Comparison of ENCODE assay signal across 12 cellular contexts in the genomic region with DNA sequence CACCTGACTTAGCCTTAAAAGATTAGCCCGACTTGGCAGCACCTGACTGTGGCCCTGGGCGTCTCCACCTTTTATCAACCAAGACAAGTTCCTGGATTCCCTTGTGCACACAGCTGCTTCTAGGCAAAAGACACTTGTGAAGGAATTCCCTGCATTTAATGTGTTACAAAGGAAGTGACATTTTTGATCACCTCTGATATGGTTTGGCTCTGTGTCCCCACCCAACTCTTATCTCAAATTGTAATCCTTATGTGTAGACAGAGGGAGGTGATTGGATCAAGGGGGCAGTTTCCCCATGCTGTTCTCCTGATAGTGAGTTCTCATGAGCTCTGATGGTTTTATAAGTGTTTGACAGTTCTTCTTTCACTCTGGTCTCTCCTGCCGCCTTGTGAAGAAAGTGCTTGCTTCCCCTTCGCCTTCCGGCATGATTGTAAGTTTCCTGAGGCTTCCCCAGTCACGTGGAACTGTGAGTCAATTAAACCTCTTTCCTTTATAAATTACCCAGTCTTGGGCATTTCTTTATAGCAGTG. TPM values are rescaled to one million over a fixed set of nuclear protein-coding genes. Genes with fewer than 3 reads are reported as not detected.
DNase-seq lines count a peak whose midpoint lies in the region; ATAC-seq and TF ChIP-seq lines count a peak whose summit lies in the region.
"Had no signal": no experiment of that assay in that cellular context is flagged by ENCODE, and none has a peak within 500 bp of the region (broad histone marks: within the 10 kb centered on the region; RNA-seq: fewer than 3 reads in every experiment).

No MANE protein-coding gene starts in this region.

- H3K4me3 Mint-ChIP-seq in activated naive CD8-positive, alpha-beta T cell treated with anti-CD3 and anti-CD28 coated beads, Interleukin-2, amount 10 ng/mL, durations not matched to agents 7 days and 5 days = peak overlapping the region; percentile 65
- H3K4me3 Mint-ChIP-seq in naive thymus-derived CD8-positive, alpha-beta T cell = peak overlapping the region; percentile 12 to 92 (median 65)

- POLR2A ChIA-PET in activated naive CD8-positive, alpha-beta T cell treated with anti-CD3 and anti-CD28 coated beads, Interleukin-2, amount 10 ng/mL, durations not matched to agents 7 days and 5 days (lab: Charles Lee) = interaction anchor here (0.8 to 2.2 kb wide), 2 partner anchors 32 to 99 kb away, joined by 4 to 8 read pairs; no protein-coding TSS in a partner anchor
- POLR2A ChIA-PET in naive thymus-derived CD8-positive, alpha-beta T cell (lab: Charles Lee) = interaction anchor here (0.8 to 2.8 kb wide), 2 partner anchors 33 to 40 kb away, joined by 3 to 24 read pairs; no protein-coding TSS in a partner anchor

- no peaks in the 10 kb centered on the region for H3K27me3 ChIP-seq in Loucy (ENCODE audit: insufficient read depth, low read length, poor library complexity, severe bottlenecking)

- DNase-seq in GDM1 (lab: John Stamatoyannopoulos, UW) (peak; percentile 54), glomerular visceral epithelial cell (ENCODE audit: extremely low spot score) (no peak), left cardiac atrium (no peak)
- no peak for DNase-seq in activated naive CD8-positive, alpha-beta T cell treated with anti-CD3 and anti-CD28 coated beads, Interleukin-2, amount 10 ng/mL, durations not matched to agents 7 days and 5 days
- DNase-seq in naive thymus-derived CD8-positive, alpha-beta T cell = peak in 1 of 10 donors; percentile 20
- DNase-seq: hippocampal formation, NCI-H2171 treated with DMSO at 0.1 percent for 48 hours, psoas muscle, T1000 had no signal

- no peaks in the 10 kb centered on the region for H3K9me3 ChIP-seq in Loucy (ENCODE audit: insufficient read depth, low read depth, low read length)
- H3K9me3 ChIP-seq: psoas muscle had no signal

- peaks cover 32% of the 10 kb centered on the region for H3K4me1 ChIP-seq in Loucy (ENCODE audit: insufficient read depth, low read length, poor library complexity, severe bottlenecking)

- H3K4me2 ChIP-seq in Loucy (ENCODE audit: low read depth, low read length, poor library complexity, severe bottlenecking) = peak overlapping the region; percentile 30

- no peak for ATAC-seq in activated naive CD8-positive, alpha-beta T cell treated with anti-CD3 and anti-CD28 coated beads, Interleukin-2, amount 10 ng/mL, durations not matched to agents 7 days and 5 days (ENCODE audit: low read depth)
- ATAC-seq in naive thymus-derived CD8-positive, alpha-beta T cell = no peak
- ATAC-seq in GM18511 (IDR thresholded peaks at IDR 0.05; ENCODE audit: unreplicated experiment) (no peak), GM21737 (IDR thresholded peaks at IDR 0.05; ENCODE audit: unreplicated experiment) (no peak), left cardiac atrium (no peak)
- ATAC-seq: psoas muscle had no signal

- H4K20me1 ChIP-seq in Loucy (ENCODE audit: insufficient read depth, low read length, poor library complexity, severe bottlenecking) = no peaks in the 10 kb centered on the region

- peaks cover 40% of the 10 kb centered on the region for H3K4me1 Mint-ChIP-seq in activated naive CD8-positive, alpha-beta T cell treated with anti-CD3 and anti-CD28 coated beads, Interleukin-2, amount 10 ng/mL, durations not matched to agents 7 days and 5 days
- H3K4me1 Mint-ChIP-seq in naive thymus-derived CD8-positive, alpha-beta T cell = peaks cover 34 to 63% (median 59%) of the 10 kb centered on the region in 4 donors

- no peaks in the 10 kb centered on the region for H3F3A ChIP-seq in Loucy (ENCODE audit: low read depth)

- no peaks in the 10 kb centered on the region for H3K9me2 ChIP-seq in Loucy (replicated peaks; ENCODE audit: low read depth, low read length)

- peak overlapping the region; percentile 85 for H3K27ac Mint-ChIP-seq in activated naive CD8-positive, alpha-beta T cell treated with anti-CD3 and anti-CD28 coated beads, Interleukin-2, amount 10 ng/mL, durations not matched to agents 7 days and 5 days
- H3K27ac Mint-ChIP-seq in naive thymus-derived CD8-positive, alpha-beta T cell = peak overlapping the region in 9 of 10 donors; percentile 12 to 98 (median 73)

- H3K9ac ChIP-seq in Loucy (ENCODE audit: low read depth, low read length, poor library complexity, severe bottlenecking) = no peak overlapping the region

- no peaks in the 10 kb centered on the region for H3K79me2 ChIP-seq in Loucy (ENCODE audit: insufficient read depth, low read length)

- H3K27me3 Mint-ChIP-seq in activated naive CD8-positive, alpha-beta T cell treated with anti-CD3 and anti-CD28 coated beads, Interleukin-2, amount 10 ng/mL, durations not matched to agents 7 days and 5 days = no peaks in the 10 kb centered on the region
- H3K27me3 Mint-ChIP-seq in naive thymus-derived CD8-positive, alpha-beta T cell = no peaks in the 10 kb centered on the region

- no peaks in the 10 kb centered on the region for H3K36me3 ChIP-seq in Loucy (ENCODE audit: insufficient read depth, low read length)

- intact Hi-C loops in left cardiac atrium (cut with DNase I) = no loop called here

- no peak for TF ChIP-seq CTCF in Loucy (conservative IDR thresholded peaks at IDR 0.05; ENCODE audit: low read length)

- H3K36me3 Mint-ChIP-seq in activated naive CD8-positive, alpha-beta T cell treated with anti-CD3 and anti-CD28 coated beads, Interleukin-2, amount 10 ng/mL, durations not matched to agents 7 days and 5 days = peaks cover 17% of the 10 kb centered on the region
- H3K36me3 Mint-ChIP-seq in naive thymus-derived CD8-positive, alpha-beta T cell = peaks cover 0 to 4% (median 0%) of the 10 kb centered on the region in 3 donors

- H3K9me3 Mint-ChIP-seq in activated naive CD8-positive, alpha-beta T cell treated with anti-CD3 and anti-CD28 coated beads, Interleukin-2, amount 10 ng/mL, durations not matched to agents 7 days and 5 days = peaks cover 9% of the 10 kb centered on the region
- H3K9me3 Mint-ChIP-seq in naive thymus-derived CD8-positive, alpha-beta T cell = peaks cover 0 to 12% (median 0%) of the 10 kb centered on the region in 9 donors

- no peak overlapping the region for H3K4me3 ChIP-seq in Loucy (ENCODE audit: low read length, poor library complexity, severe bottlenecking)
- H3K4me3 ChIP-seq: psoas muscle had no signal

- H2AFZ ChIP-seq in Loucy (ENCODE audit: low read length) = no peak overlapping the region

RNA-seq across cellular contexts. Expression of a gene that starts 2.6 kb away (rescaled TPM):
- total RNA-seq in activated naive CD8-positive, alpha-beta T cell treated with anti-CD3 and anti-CD28 coated beads, Interleukin-2, amount 10 ng/mL, durations not matched to agents 7 days and 5 days = 10 to 100 TPM; 11.8 to 13.0 TPM
- 10 to 100 TPM; 14.4 to 16.0 TPM for total RNA-seq in naive thymus-derived CD8-positive, alpha-beta T cell
- polyA plus RNA-seq in naive thymus-derived CD8-positive, alpha-beta T cell = 1 to 10 TPM; 1.2 to 4.4 (median 2.8) TPM
- 100 to 1,000 TPM in 1 of 2 donors, 10 to 100 TPM in 1; 73.8 to 178 TPM for total RNA-seq in left cardiac atrium

Comparison
In these comparisons a context has a peak if more than half of its experiments do, and no peak if none do; other contexts are left out.
1. RNA of a gene that starts 2.6 kb away (total RNA-seq): 73.8 to 178 TPM in left cardiac atrium; 14.4 to 16.0 TPM in naive thymus-derived CD8-positive, alpha-beta T cell and 11.8 to 13.0 TPM in activated naive CD8-positive, alpha-beta T cell treated with anti-CD3 and anti-CD28 coated beads, Interleukin-2, amount 10 ng/mL, durations not matched to agents 7 days and 5 days; every median in the first group is over 4 times any median in the second.